ENCODE assay signal across 13 cellular contexts in genomic region chr4:27154706-27155105, GRCh38.
DNase-seq lines count a peak whose midpoint lies in the region; ATAC-seq and TF ChIP-seq lines count a peak whose summit lies in the region.
"Had no signal": no experiment of that assay in that cellular context is flagged by ENCODE, and none has a peak within 500 bp of the region (broad histone marks: within the 10 kb centered on the region; RNA-seq: fewer than 3 reads in every experiment).

No MANE protein-coding gene starts in this region.

- no peaks in the 10 kb centered on the region for H3K9me3 ChIP-seq in WERI-Rb-1 (ENCODE audit: severe bottlenecking)
- H3K9me3 ChIP-seq: sigmoid colon had no signal

- no peaks in the 10 kb centered on the region for H3K36me3 ChIP-seq in WERI-Rb-1
- H3K36me3 ChIP-seq: sigmoid colon had no signal

- no peaks in the 10 kb centered on the region for H3K27me3 ChIP-seq in WERI-Rb-1 (ENCODE audit: insufficient read depth, low read depth, severe bottlenecking)
- H3K27me3 ChIP-seq: sigmoid colon had no signal

- no peak overlapping the region for H3K27ac ChIP-seq in WERI-Rb-1
- H3K27ac ChIP-seq: sigmoid colon had no signal

- TF ChIP-seq CTCF in WERI-Rb-1 (IDR thresholded peaks at IDR 0.05; ENCODE audit: low read depth, low read length), result no peak

- no peak overlapping the region for H3K4me3 ChIP-seq in WERI-Rb-1 (ENCODE audit: low read depth, low read length)
- H3K4me3 ChIP-seq: sigmoid colon had no signal

- DNase-seq in ELR (ENCODE audit: low read depth) (peak; percentile 78), NCI-H69 (lab: John Stamatoyannopoulos, UW) (peak; percentile 49), epidermal melanocyte (ENCODE audit: insufficient read length, low spot score) (peak; percentile 75), non-pigmented ciliary epithelial cell (ENCODE audit: low read depth) (peak; percentile 81), GM19240 (ENCODE audit: insufficient read length, low spot score) (no peak), NCI-H524 (lab: John Stamatoyannopoulos, UW) (no peak), WERI-Rb-1 (no peak)
- DNase-seq: activated CD4-positive, alpha-beta memory T cell treated with anti-CD3 and anti-CD28 coated beads, Interleukin-2, amount 10 ng/mL, durations not matched to agents 7 days and 5 days; CD4-positive, CD25-positive, alpha-beta regulatory T cell; hippocampal formation; NCI-H524 treated with DMSO at 0.1 percent for 48 hours; sigmoid colon had no signal

- no peak for ATAC-seq in GM19395 (IDR thresholded peaks at IDR 0.05; ENCODE audit: unreplicated experiment)

Comparison
In these comparisons a context has a peak if more than half of its experiments do, and no peak if none do; other contexts are left out.
1. DNase-seq: peak in ELR (single experiment), NCI-H69 (single experiment), epidermal melanocyte (single experiment) and non-pigmented ciliary epithelial cell (single experiment); none in GM19240 (single experiment), NCI-H524 (0 of 2) and WERI-Rb-1 (single experiment).